1 cellular context compared by ENCODE assay signal in the genomic region with DNA sequence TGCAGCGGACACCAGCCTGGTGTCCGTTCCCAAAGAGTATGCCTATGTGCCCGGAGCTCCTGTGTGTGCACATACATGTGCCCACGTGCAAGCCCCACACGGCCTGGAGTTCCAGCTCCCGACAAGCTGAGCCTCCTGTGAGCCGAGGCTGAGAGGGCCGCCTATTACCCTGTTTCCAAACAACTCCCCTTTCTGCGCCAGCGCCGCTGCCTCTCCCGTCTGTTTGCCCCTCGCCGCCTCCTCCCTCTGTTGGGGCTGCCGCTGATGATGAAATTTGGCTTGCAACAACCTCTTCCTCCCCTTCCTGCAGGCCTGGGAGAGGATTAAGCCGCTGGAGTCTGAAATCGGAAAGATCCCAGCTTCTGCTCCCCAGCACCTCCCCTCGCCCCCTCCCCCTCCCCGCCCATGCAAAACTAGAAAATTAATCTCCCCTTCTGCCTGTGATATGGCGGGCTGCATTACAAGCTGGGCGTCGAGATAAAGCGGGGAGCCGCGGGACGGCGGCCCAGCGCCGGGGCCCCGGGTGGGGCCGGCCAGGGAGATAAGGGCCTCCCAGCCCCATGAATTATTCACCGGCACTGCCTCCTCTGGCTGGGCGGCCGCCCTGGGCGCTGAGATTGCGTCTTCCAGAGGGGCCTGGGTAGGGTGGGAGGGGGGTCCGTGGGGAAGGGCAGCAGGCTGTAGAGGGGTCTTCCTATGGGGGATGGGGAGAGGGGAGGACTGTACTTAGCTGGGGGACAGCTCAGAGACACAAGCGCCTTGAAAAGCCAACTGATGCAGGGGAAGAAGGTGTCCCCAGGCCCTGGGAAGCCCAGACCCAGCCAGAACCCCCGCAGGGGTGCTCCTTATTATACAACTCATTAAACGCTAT.
TF ChIP-seq lines count a peak whose summit lies in the region.

No MANE protein-coding gene starts in this region.

TF ChIP-seq in K562, 482 proteins besides CTCF, POLR2A, EP300 and RAD21 (continued from another document and continues in another):
- TF ChIP-seq, protein P1, sequence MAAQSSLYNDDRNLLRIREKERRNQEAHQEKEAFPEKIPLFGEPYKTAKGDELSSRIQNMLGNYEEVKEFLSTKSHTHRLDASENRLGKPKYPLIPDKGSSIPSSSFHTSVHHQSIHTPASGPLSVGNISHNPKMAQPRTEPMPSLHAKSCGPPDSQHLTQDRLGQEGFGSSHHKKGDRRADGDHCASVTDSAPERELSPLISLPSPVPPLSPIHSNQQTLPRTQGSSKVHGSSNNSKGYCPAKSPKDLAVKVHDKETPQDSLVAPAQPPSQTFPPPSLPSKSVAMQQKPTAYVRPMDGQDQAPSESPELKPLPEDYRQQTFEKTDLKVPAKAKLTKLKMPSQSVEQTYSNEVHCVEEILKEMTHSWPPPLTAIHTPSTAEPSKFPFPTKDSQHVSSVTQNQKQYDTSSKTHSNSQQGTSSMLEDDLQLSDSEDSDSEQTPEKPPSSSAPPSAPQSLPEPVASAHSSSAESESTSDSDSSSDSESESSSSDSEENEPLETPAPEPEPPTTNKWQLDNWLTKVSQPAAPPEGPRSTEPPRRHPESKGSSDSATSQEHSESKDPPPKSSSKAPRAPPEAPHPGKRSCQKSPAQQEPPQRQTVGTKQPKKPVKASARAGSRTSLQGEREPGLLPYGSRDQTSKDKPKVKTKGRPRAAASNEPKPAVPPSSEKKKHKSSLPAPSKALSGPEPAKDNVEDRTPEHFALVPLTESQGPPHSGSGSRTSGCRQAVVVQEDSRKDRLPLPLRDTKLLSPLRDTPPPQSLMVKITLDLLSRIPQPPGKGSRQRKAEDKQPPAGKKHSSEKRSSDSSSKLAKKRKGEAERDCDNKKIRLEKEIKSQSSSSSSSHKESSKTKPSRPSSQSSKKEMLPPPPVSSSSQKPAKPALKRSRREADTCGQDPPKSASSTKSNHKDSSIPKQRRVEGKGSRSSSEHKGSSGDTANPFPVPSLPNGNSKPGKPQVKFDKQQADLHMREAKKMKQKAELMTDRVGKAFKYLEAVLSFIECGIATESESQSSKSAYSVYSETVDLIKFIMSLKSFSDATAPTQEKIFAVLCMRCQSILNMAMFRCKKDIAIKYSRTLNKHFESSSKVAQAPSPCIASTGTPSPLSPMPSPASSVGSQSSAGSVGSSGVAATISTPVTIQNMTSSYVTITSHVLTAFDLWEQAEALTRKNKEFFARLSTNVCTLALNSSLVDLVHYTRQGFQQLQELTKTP (IDR thresholded peaks at IDR 0.05; ENCODE audit: low read depth in 1 of 2, partially characterized antibody in 2 of 2): peak in 1 of 2 experiments; percentile 68
- no peak for TF ChIP-seq GATAD2B (IDR thresholded peaks at IDR 0.05; ENCODE audit: borderline replicate concordance)
- TF ChIP-seq ETS2 (tag; IDR thresholded peaks at IDR 0.05; ENCODE audit: borderline replicate concordance, poor library complexity, severe bottlenecking): no peak
- peak; percentile 89 to 94 for TF ChIP-seq MAZ (CRISPR knock-in tag; conservative IDR thresholded peaks at IDR 0.05 in 1 of 2, IDR thresholded peaks at IDR 0.05 in 1 of 2)
- no peak for TF ChIP-seq POLR2AphosphoS2 (IDR thresholded peaks at IDR 0.05; ENCODE audit: low read length)
- TF ChIP-seq RBM14 (IDR thresholded peaks at IDR 0.05; ENCODE audit: borderline replicate concordance, insufficient read depth, low read depth, low read length): no peak
- TF ChIP-seq NCOA4 (IDR thresholded peaks at IDR 0.05; ENCODE audit: partially characterized antibody): no peak
- TF ChIP-seq ZNF668 (CRISPR knock-in tag; IDR thresholded peaks at IDR 0.05): no peak
- no peak for TF ChIP-seq ZNF780A (CRISPR knock-in tag; IDR thresholded peaks at IDR 0.05)
- TF ChIP-seq, protein P2, sequence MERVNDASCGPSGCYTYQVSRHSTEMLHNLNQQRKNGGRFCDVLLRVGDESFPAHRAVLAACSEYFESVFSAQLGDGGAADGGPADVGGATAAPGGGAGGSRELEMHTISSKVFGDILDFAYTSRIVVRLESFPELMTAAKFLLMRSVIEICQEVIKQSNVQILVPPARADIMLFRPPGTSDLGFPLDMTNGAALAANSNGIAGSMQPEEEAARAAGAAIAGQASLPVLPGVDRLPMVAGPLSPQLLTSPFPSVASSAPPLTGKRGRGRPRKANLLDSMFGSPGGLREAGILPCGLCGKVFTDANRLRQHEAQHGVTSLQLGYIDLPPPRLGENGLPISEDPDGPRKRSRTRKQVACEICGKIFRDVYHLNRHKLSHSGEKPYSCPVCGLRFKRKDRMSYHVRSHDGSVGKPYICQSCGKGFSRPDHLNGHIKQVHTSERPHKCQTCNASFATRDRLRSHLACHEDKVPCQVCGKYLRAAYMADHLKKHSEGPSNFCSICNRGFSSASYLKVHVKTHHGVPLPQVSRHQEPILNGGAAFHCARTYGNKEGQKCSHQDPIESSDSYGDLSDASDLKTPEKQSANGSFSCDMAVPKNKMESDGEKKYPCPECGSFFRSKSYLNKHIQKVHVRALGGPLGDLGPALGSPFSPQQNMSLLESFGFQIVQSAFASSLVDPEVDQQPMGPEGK (CRISPR knock-in tag; IDR thresholded peaks at IDR 0.05; ENCODE audit: borderline replicate concordance): no peak
- TF ChIP-seq, protein P3, sequence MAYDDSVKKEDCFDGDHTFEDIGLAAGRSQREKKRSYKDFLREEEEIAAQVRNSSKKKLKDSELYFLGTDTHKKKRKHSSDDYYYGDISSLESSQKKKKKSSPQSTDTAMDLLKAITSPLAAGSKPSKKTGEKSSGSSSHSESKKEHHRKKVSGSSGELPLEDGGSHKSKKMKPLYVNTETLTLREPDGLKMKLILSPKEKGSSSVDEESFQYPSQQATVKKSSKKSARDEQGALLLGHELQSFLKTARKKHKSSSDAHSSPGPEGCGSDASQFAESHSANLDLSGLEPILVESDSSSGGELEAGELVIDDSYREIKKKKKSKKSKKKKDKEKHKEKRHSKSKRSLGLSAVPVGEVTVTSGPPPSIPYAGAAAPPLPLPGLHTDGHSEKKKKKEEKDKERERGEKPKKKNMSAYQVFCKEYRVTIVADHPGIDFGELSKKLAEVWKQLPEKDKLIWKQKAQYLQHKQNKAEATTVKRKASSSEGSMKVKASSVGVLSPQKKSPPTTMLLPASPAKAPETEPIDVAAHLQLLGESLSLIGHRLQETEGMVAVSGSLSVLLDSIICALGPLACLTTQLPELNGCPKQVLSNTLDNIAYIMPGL (CRISPR knock-in tag; IDR thresholded peaks at IDR 0.05): no peak
- TF ChIP-seq CXXC5 (CRISPR knock-in tag; IDR thresholded peaks at IDR 0.05): peak; percentile 99
- TF ChIP-seq REST (CRISPR knock-in tag; IDR thresholded peaks at IDR 0.05; ENCODE audit: low read depth): no peak
- no peak for TF ChIP-seq ZKSCAN1 (IDR thresholded peaks at IDR 0.05; ENCODE audit: low read depth, low read length)
- TF ChIP-seq HDAC3 (IDR thresholded peaks at IDR 0.05; ENCODE audit: borderline replicate concordance, partially characterized antibody): no peak
- peak; percentile 64; the same call in 1 of the 2 replicates for TF ChIP-seq TCF7 (IDR thresholded peaks at IDR 0.05; ENCODE audit: borderline replicate concordance)
- no peak; the same call in 1 of the 2 replicates for TF ChIP-seq ELF2 (CRISPR knock-in tag; IDR thresholded peaks at IDR 0.05)
- TF ChIP-seq TARDBP (IDR thresholded peaks at IDR 0.05): peak; percentile 96; the same call in 1 of the 2 replicates
- TF ChIP-seq MTA3 (IDR thresholded peaks at IDR 0.05; ENCODE audit: borderline replicate concordance): peak; percentile 58; the same call in 1 of the 2 replicates
- TF ChIP-seq FOXM1 (IDR thresholded peaks at IDR 0.05; ENCODE audit: low read depth): peak; percentile 91
- TF ChIP-seq FOXM1 (CRISPR knock-in tag; IDR thresholded peaks at IDR 0.05; ENCODE audit: low read depth): no peak
- 0 out of 2 replicates have a peak, but pooled peaks have one; percentile 40 for TF ChIP-seq ZEB2 (IDR thresholded peaks at IDR 0.05)
- TF ChIP-seq CTCFL (IDR thresholded peaks at IDR 0.05; ENCODE audit: borderline replicate concordance, insufficient read depth, low read depth, low read length, poor library complexity, severe bottlenecking): peak; percentile 74
- TF ChIP-seq BHLHE40 (IDR thresholded peaks at IDR 0.05; ENCODE audit: low read length): peak; percentile 76
- peak; percentile 38; the same call in 1 of the 2 replicates for TF ChIP-seq MYC (IDR thresholded peaks at IDR 0.05; ENCODE audit: low read depth, low read length)
- no peak for TF ChIP-seq MYC (CRISPR knock-in tag; IDR thresholded peaks at IDR 0.05; ENCODE audit: borderline replicate concordance, low read depth)
- TF ChIP-seq ZNF592 (IDR thresholded peaks at IDR 0.05): no peak
- no peak for TF ChIP-seq TAF7 (tag; IDR thresholded peaks at IDR 0.05)
- no peak for TF ChIP-seq GATAD2A (IDR thresholded peaks at IDR 0.05)
- TF ChIP-seq, protein P4, sequence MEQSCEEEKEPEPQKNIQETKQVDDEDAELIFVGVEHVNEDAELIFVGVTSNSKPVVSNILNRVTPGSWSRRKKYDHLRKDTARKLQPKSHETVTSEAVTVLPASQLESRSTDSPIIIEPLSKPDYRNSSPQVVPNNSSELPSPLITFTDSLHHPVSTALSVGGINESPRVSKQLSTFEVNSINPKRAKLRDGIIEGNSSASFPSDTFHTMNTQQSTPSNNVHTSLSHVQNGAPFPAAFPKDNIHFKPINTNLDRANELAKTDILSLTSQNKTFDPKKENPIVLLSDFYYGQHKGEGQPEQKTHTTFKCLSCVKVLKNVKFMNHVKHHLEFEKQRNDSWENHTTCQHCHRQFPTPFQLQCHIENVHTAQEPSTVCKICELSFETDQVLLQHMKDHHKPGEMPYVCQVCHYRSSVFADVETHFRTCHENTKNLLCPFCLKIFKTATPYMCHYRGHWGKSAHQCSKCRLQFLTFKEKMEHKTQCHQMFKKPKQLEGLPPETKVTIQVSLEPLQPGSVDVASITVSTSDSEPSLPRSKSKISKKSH (CRISPR knock-in tag; IDR thresholded peaks at IDR 0.05): no peak
- peak; percentile 97 for TF ChIP-seq TEAD4 (IDR thresholded peaks at IDR 0.05; ENCODE audit: low read length)
- no peak for TF ChIP-seq TEAD4 (CRISPR knock-in tag; IDR thresholded peaks at IDR 0.05; ENCODE audit: borderline replicate concordance)
